10 cellular contexts compared by ENCODE assay signal in genomic region chr2:143934170-143934912, GRCh38.
DNase-seq lines count a peak whose midpoint lies in the region; ATAC-seq, FAIRE-seq and TF ChIP-seq lines count a peak whose summit lies in the region.
"Had no signal": no experiment of that assay in that cellular context is flagged by ENCODE, and none has a peak within 500 bp of the region (broad histone marks: within the 10 kb centered on the region; RNA-seq: fewer than 3 reads in every experiment).

No MANE protein-coding gene starts in this region.

- 74 to 91% (median 81%) methylated on average over 3 of the region's 3 CpGs for WGBS in spleen, 5 donors

- H3K4me3 ChIP-seq in epithelial cell of proximal tubule (ENCODE audit: low read depth, low read length) = no peak overlapping the region
- H3K4me3 ChIP-seq in spleen = no peak overlapping the region
- H3K4me3 ChIP-seq in right atrium auricular region = no peak overlapping the region

- FAIRE-seq in GM19239 (lab: Jason Lieb, UNC) (peak; percentile 45), urothelium cell line (lab: Jason Lieb, UNC) (no peak)

- no peaks in the 10 kb centered on the region for H3K9me3 ChIP-seq in spleen
- H3K9me3 ChIP-seq in right atrium auricular region = no peaks in the 10 kb centered on the region

- DNase-seq in GM19239 (ENCODE audit: insufficient read length, low spot score) (no peak), epithelial cell of proximal tubule (ENCODE audit: low read depth) (peak; percentile 16), spleen (no peak), anterior cingulate cortex (lab: John Stamatoyannopoulos, UW) (no peak), right atrium auricular region (ENCODE audit: low spot score) (no peak), urothelium cell line (ENCODE audit: low spot score) (no peak)
- DNase-seq: NCI-H2171 treated with DMSO at 0.1 percent for 48 hours, RPMI8226 had no signal

- peak overlapping the region in 7 of 8 donors; percentile 2 to 87 (median 22) for H3K27ac ChIP-seq in spleen
- H3K27ac ChIP-seq in right atrium auricular region = peak overlapping the region in 1 of 2 donors; percentile 32

- H3K36me3 ChIP-seq in spleen (no peaks in the 10 kb centered on the region), right atrium auricular region (no peaks in the 10 kb centered on the region)

- H3K4me1 ChIP-seq in spleen (peaks cover 0 to 32% (median 23%) of the 10 kb centered on the region in 6 donors), right atrium auricular region (peaks cover 0 to 6% of the 10 kb centered on the region in 2 donors)

- H3K27me3 ChIP-seq in spleen (replicated peaks in 1 of 7) = peaks cover 0 to 29% (median 11%) of the 10 kb centered on the region in 7 donors
- H3K27me3 ChIP-seq in right atrium auricular region = no peaks in the 10 kb centered on the region

- TF ChIP-seq POLR2A in spleen (IDR thresholded peaks at IDR 0.05) = no peak

- ATAC-seq in HG03159 (IDR thresholded peaks at IDR 0.05; ENCODE audit: unreplicated experiment) (peak; percentile 42), GM21381 (IDR thresholded peaks at IDR 0.05; ENCODE audit: unreplicated experiment) (no peak)

- intact Hi-C loops in spleen (cut with DNase I; ENCODE audit: low total_unique reads) = no loop called here

- TF ChIP-seq CTCF in epithelial cell of proximal tubule (conservative IDR thresholded peaks at IDR 0.05; ENCODE audit: low read depth, low read length) (no peak), spleen (IDR thresholded peaks at IDR 0.05 in 8 of 11, conservative IDR thresholded peaks at IDR 0.05 in 3 of 11) (no peak), right atrium auricular region (IDR thresholded peaks at IDR 0.05) (no peak)
